21 cellular contexts compared by ENCODE assay signal in the genomic region with DNA sequence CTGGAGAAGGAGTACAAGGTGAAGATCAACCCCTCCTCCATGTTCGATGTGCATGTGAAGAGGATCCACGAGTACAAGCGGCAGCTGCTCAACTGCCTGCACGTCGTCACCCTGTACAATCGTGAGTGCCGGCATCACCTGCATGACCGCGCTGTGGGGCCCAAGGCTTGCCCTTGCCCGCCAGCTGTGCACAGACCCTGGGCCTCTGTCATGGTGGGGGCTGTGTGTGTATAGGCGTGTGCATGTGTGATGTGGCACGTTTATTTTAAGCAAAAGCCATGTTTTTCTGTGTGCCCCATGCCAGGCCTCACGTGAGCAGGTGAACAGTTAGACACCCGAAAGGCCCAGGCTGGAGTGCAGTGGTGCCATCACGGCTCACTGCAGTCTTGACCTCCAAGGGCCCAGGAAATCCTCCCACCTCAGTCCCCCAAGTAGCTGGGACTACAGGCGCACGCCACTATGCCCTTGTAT. TPM values are rescaled to one million over a fixed set of nuclear protein-coding genes. Genes with fewer than 3 reads are reported as not detected.
A peak's percentile ranks its signal among the peaks of the same experiment; 100 is the strongest.
DNase-seq lines count a peak whose midpoint lies in the region; ATAC-seq and TF ChIP-seq lines count a peak whose summit lies in the region.
"Had no signal": no experiment of that assay in that cellular context is flagged by ENCODE, and none has a peak within 500 bp of the region (broad histone marks: within the 10 kb centered on the region; RNA-seq: fewer than 3 reads in every experiment).

No MANE protein-coding gene starts in this region.

- peaks cover 0 to 4% of the 10 kb centered on the region in 2 experiments; a peak in 1 of 4 replicates for H3K4me1 Mint-ChIP-seq in H9
- peaks cover 0 to 2% of the 10 kb centered on the region in 2 donors for H3K4me1 Mint-ChIP-seq in effector memory CD8-positive, alpha-beta T cell (ENCODE audit: low read depth in 2 of 2)

- H4K5ac ChIP-seq in H9 (ENCODE audit: insufficient read length, low read depth, low read length), result no peak overlapping the region

- no peaks in the 10 kb centered on the region for H3K79me2 ChIP-seq in H9 (ENCODE audit: insufficient read depth, low read length)

- H3K36me3 Mint-ChIP-seq in H9 (ENCODE audit: insufficient read depth in 1 of 3, low read depth in 3 of 3), result peaks cover 27 to 57% (median 55%) of the 10 kb centered on the region in 3 experiments
- peaks cover 21% of the 10 kb centered on the region for H3K36me3 Mint-ChIP-seq in effector memory CD8-positive, alpha-beta T cell (ENCODE audit: insufficient read depth)

- ATAC-seq in left ventricle myocardium superior (no peak), sciatic nerve (no peak), GM21786 (IDR thresholded peaks at IDR 0.05; ENCODE audit: unreplicated experiment) (no peak)
- no peak for ATAC-seq in effector memory CD8-positive, alpha-beta T cell (replicated peaks)
- ATAC-seq: gastrocnemius medialis had no signal

- H2BK15ac ChIP-seq in H9 (ENCODE audit: low read depth, low read length), result no peak overlapping the region

- H3K56ac ChIP-seq in H9 (ENCODE audit: insufficient read length, low read depth, low read length), result no peak overlapping the region

- H3K23me2 ChIP-seq in H9 (ENCODE audit: insufficient read length, low read depth, low read length, poor library complexity, severe bottlenecking), result no peaks in the 10 kb centered on the region

- no peak overlapping the region for H3K14ac ChIP-seq in H9 (ENCODE audit: insufficient read depth, low read length)

- H3K27me3 Mint-ChIP-seq in H9 (ENCODE audit: low read depth), result no peaks in the 10 kb centered on the region; the same call in 1 of the 2 replicates
- H3K27me3 Mint-ChIP-seq in effector memory CD8-positive, alpha-beta T cell, result no peaks in the 10 kb centered on the region
- H3K27me3 Mint-ChIP-seq: central memory CD8-positive, alpha-beta T cell; stimulated activated naive CD8-positive, alpha-beta T cell treated with anti-CD3 and anti-CD28 coated beads, Interleukin-15, Interleukin-2, amounts not matched to agents 100 ng/mL and 50 ng/mL, for 24 hours had no signal

- H3K79me1 ChIP-seq in H9 (ENCODE audit: insufficient read depth, low read depth, low read length, poor library complexity, severe bottlenecking), result no peaks in the 10 kb centered on the region

- H3K4me3 Mint-ChIP-seq in H9, result no peak overlapping the region
- H3K4me3 Mint-ChIP-seq in effector memory CD8-positive, alpha-beta T cell, result no peak overlapping the region
- H3K4me3 Mint-ChIP-seq: central memory CD8-positive, alpha-beta T cell; stimulated activated naive CD8-positive, alpha-beta T cell treated with anti-CD3 and anti-CD28 coated beads, Interleukin-15, Interleukin-2, amounts not matched to agents 100 ng/mL and 50 ng/mL, for 24 hours had no signal

- 0 out of 7 replicates have a peak overlapping the region, but pooled peaks of 1 of the 3 experiments have one; percentile 57 for H3K27ac Mint-ChIP-seq in H9
- H3K27ac Mint-ChIP-seq in effector memory CD8-positive, alpha-beta T cell, result peak overlapping the region in 1 of 2 donors; percentile 70
- H3K27ac Mint-ChIP-seq: stimulated activated naive CD8-positive, alpha-beta T cell treated with anti-CD3 and anti-CD28 coated beads, Interleukin-15, Interleukin-2, amounts not matched to agents 100 ng/mL and 50 ng/mL, for 24 hours had no signal

- no peak for TF ChIP-seq CTCF in H9 (conservative IDR thresholded peaks at IDR 0.05)

- H2BK5ac ChIP-seq in H9 (ENCODE audit: insufficient read length, low read length), result no peak overlapping the region

- no peaks in the 10 kb centered on the region for H4K20me1 ChIP-seq in H9 (ENCODE audit: control insufficient read depth, insufficient read depth, insufficient read length)

- no peak overlapping the region for H2BK20ac ChIP-seq in H9 (ENCODE audit: low read depth, low read length, poor library complexity, severe bottlenecking)

- no peak overlapping the region for H3K4ac ChIP-seq in H9 (ENCODE audit: low read depth, low read length)

- H3K9ac ChIP-seq in H9 (ENCODE audit: extremely low read depth, insufficient read length, low read length), result no peak overlapping the region
- H3K9ac ChIP-seq: BLaER1 treated with 17β-estradiol and CSF1 and Interleukin-3, amounts not matched to agents 10 nM and 100 nM; GM23248 had no signal

- H2BK120ac ChIP-seq in H9 (ENCODE audit: low read depth, low read length, poor library complexity, severe bottlenecking), result no peak overlapping the region

- no peak overlapping the region for H3K18ac ChIP-seq in H9 (ENCODE audit: insufficient read length, low read depth, low read length)

- H3K9me3 Mint-ChIP-seq in H9, result no peaks in the 10 kb centered on the region; a peak in 1 of 5 replicates
- no peaks in the 10 kb centered on the region for H3K9me3 Mint-ChIP-seq in effector memory CD8-positive, alpha-beta T cell
- H3K9me3 Mint-ChIP-seq: central memory CD8-positive, alpha-beta T cell; stimulated activated naive CD8-positive, alpha-beta T cell treated with anti-CD3 and anti-CD28 coated beads, Interleukin-15, Interleukin-2, amounts not matched to agents 100 ng/mL and 50 ng/mL, for 24 hours had no signal

- DNase-seq in activated CD8-positive, alpha-beta memory T cell treated with anti-CD3 and anti-CD28 coated beads, Interleukin-2, amount 50 U/mL, for 4 hours, result peak; percentile 9
- no peak for DNase-seq in activated CD8-positive, alpha-beta memory T cell treated with anti-CD3 and anti-CD28 coated beads for 24 hours
- DNase-seq in H9, result peak; percentile 13
- DNase-seq in left ventricle myocardium superior, result peak; percentile 15
- peak; percentile 50 for DNase-seq in sciatic nerve (ENCODE audit: low spot score)
- no peak for DNase-seq in effector memory CD8-positive, alpha-beta T cell
- DNase-seq in Kasumi-1 (lab: John Stamatoyannopoulos, UW), result no peak
- DNase-seq: EL; GM23248; KBM-7; MV-4-11; NCI-H2081 treated with DMSO at 0.1 percent for 48 hours; NCI-H510A; RPMI8226; stimulated activated CD4-positive, alpha-beta T cell treated with anti-CD3 and anti-CD28 coated beads, Interleukin-2, amount 100 ng/mL, for 24 hours had no signal

- H3T11ph ChIP-seq in H9 (ENCODE audit: low read length), result no peak overlapping the region

- no peak overlapping the region for H3K23ac ChIP-seq in H9 (ENCODE audit: insufficient read length, low read depth, low read length)

- H4K8ac ChIP-seq in H9 (replicated peaks; ENCODE audit: insufficient read length, low read depth, low read length), result no peak overlapping the region

- H2BK12ac ChIP-seq in H9 (ENCODE audit: insufficient read length, low read depth, low read length), result no peak overlapping the region

- H4K91ac ChIP-seq in H9 (ENCODE audit: insufficient read length, low read depth, low read length), result no peak overlapping the region

- H3K4me1 ChIP-seq in H9 (ENCODE audit: insufficient read depth, low read length), result no peaks in the 10 kb centered on the region
- H3K4me1 ChIP-seq: gastrocnemius medialis, uterus had no signal

- no peak overlapping the region for H3K27ac ChIP-seq in H9 (ENCODE audit: insufficient read length, low read depth, low read length)
- H3K27ac ChIP-seq: BLaER1 treated with 17β-estradiol and CSF1 and Interleukin-3, amounts not matched to agents 10 nM and 100 nM; gastrocnemius medialis; GM23248; uterus had no signal

- no peaks in the 10 kb centered on the region for H3K9me3 ChIP-seq in H9 (ENCODE audit: control insufficient read depth, low read depth, low read length)
- H3K9me3 ChIP-seq: BLaER1 treated with 17β-estradiol and CSF1 and Interleukin-3, amounts not matched to agents 10 nM and 100 nM; gastrocnemius medialis; uterus had no signal

- H3K4me2 ChIP-seq in H9 (ENCODE audit: insufficient read depth, insufficient read length, low read length), result no peak overlapping the region

- no peak overlapping the region for H2AFZ ChIP-seq in H9 (ENCODE audit: low read length)
- H2AFZ ChIP-seq: GM23248 had no signal

- WGBS in H9 (ENCODE audit: extremely low coverage, insufficient read length, low lambda C conversion rate), result no CpG with 5 or more reads among the region's 17 CpGs

- no peak overlapping the region for H2AK5ac ChIP-seq in H9 (ENCODE audit: insufficient read length, low read length)

- intact Hi-C loops in left ventricle myocardium superior (cut with micrococcal nuclease), result no loop called here
- intact Hi-C loops in sciatic nerve (cut with DNase I), result no loop called here

- H3K27me3 ChIP-seq in H9 (ENCODE audit: insufficient read depth, low read length), result no peaks in the 10 kb centered on the region
- H3K27me3 ChIP-seq: gastrocnemius medialis, uterus had no signal

RNA-seq across cellular contexts. Expression of a gene that starts 36.3 kb away (rescaled TPM):
- total RNA-seq in H9 (2021) (46.9 TPM in 2 replicates), left ventricle myocardium superior (205 TPM), sciatic nerve (37.9 TPM)

Comparison
In these comparisons a context has a peak if more than half of its experiments do, and no peak if none do; other contexts are left out.
1. DNase-seq: peak in activated CD8-positive, alpha-beta memory T cell treated with anti-CD3 and anti-CD28 coated beads, Interleukin-2, amount 50 U/mL, for 4 hours (single experiment), H9 (single experiment), left ventricle myocardium superior (single experiment) and sciatic nerve (single experiment); none in activated CD8-positive, alpha-beta memory T cell treated with anti-CD3 and anti-CD28 coated beads for 24 hours (single experiment), effector memory CD8-positive, alpha-beta T cell (0 of 3) and Kasumi-1 (0 of 2).